ENCODE assay signal across 12 cellular contexts in the genomic region with DNA sequence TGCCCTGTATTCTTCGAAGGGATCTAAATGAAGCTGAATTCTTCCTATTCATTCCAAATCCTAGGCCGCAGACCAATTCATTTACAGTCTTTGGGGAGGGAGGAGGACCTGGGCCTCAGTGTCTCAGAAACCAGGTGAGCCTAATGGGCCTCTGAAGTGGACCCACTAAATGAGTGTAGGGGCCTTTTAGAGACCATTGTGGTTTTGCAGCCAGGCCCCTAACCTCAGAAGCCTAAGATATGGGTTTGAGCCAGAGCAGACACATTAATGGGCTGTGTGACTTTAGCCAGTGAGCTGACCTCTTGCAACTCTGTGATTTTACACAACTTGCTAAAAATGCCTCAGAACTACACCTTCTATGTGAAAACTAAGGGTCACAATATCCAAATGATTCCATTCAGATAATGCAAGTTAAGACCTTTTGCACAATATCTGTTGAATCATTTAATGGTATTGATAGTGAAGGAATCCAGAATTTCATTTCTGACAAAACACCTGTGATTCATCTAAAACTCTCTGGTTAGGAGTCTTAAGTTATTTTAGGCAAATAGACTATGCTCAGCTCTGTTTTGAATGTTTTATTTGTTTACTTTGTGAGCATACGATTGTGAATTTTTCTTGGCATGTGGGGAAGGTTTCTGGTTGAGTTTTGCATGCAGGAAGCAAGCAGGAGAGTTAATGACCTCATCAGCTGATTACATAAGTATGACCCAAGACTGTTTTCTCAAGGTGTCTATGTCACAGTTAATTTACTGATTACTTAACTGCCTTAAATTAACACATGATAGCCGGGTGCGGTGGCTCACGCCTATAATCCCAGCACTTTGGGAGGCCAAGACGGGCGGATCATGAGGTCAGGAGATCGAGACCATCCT.
DNase-seq lines count a peak whose midpoint lies in the region; ATAC-seq and TF ChIP-seq lines count a peak whose summit lies in the region.
"Had no signal": no experiment of that assay in that cellular context is flagged by ENCODE, and none has a peak within 500 bp of the region (broad histone marks: within the 10 kb centered on the region; RNA-seq: fewer than 3 reads in every experiment).

No MANE protein-coding gene starts in this region.

- H3K4me3 Mint-ChIP-seq in H9, result no peak overlapping the region

- H3K4ac ChIP-seq in H9 (ENCODE audit: low read depth, low read length), result no peak overlapping the region

- no peak overlapping the region for H3K27ac Mint-ChIP-seq in H9

- no peaks in the 10 kb centered on the region for H3K9me3 ChIP-seq in H9 (ENCODE audit: control insufficient read depth, low read depth, low read length)
- H3K9me3 ChIP-seq: MG63, SJSA1 had no signal

- no peaks in the 10 kb centered on the region for H3K4me1 ChIP-seq in H9 (ENCODE audit: insufficient read depth, low read length)
- H3K4me1 ChIP-seq: SJSA1 had no signal

- H3K79me2 ChIP-seq in H9 (ENCODE audit: insufficient read depth, low read length), result 0 out of 2 replicates have a peak, but pooled peaks cover 2% of the 10 kb centered on the region

- no peak overlapping the region for H3K4me2 ChIP-seq in H9 (ENCODE audit: insufficient read depth, insufficient read length, low read length)

- H2BK15ac ChIP-seq in H9 (ENCODE audit: low read depth, low read length), result no peak overlapping the region

- no CpG with 5 or more reads among the region's 9 CpGs for WGBS in H9 (ENCODE audit: extremely low coverage, insufficient read length, low lambda C conversion rate)

- H2BK5ac ChIP-seq in H9 (ENCODE audit: insufficient read length, low read length), result no peak overlapping the region

- H4K5ac ChIP-seq in H9 (ENCODE audit: insufficient read length, low read depth, low read length), result no peak overlapping the region

- H3K23me2 ChIP-seq in H9 (ENCODE audit: insufficient read length, low read depth, low read length, poor library complexity, severe bottlenecking), result no peaks in the 10 kb centered on the region

- H2BK120ac ChIP-seq in H9 (ENCODE audit: low read depth, low read length, poor library complexity, severe bottlenecking), result no peak overlapping the region

- no peaks in the 10 kb centered on the region for H4K20me1 ChIP-seq in H9 (ENCODE audit: control insufficient read depth, insufficient read depth, insufficient read length)

- no peak overlapping the region for H2BK20ac ChIP-seq in H9 (ENCODE audit: low read depth, low read length, poor library complexity, severe bottlenecking)

- H3K9ac ChIP-seq in H9 (ENCODE audit: extremely low read depth, insufficient read length, low read length), result no peak overlapping the region

- ATAC-seq in Right ventricle myocardium superior (ENCODE audit: poor library complexity) (peak; percentile 67), GM21360 (IDR thresholded peaks at IDR 0.05; ENCODE audit: unreplicated experiment) (no peak)

- no peak overlapping the region for H3K14ac ChIP-seq in H9 (ENCODE audit: insufficient read depth, low read length)

- H3K27me3 ChIP-seq in H9 (ENCODE audit: insufficient read depth, low read length), result no peaks in the 10 kb centered on the region
- H3K27me3 ChIP-seq: MG63, SJSA1 had no signal

- H4K91ac ChIP-seq in H9 (ENCODE audit: insufficient read length, low read depth, low read length), result no peak overlapping the region

- DNase-seq in H9 (peak; percentile 8), astrocyte of the hippocampus (ENCODE audit: low read depth, low spot score) (peak; percentile 68), Right ventricle myocardium superior (no peak), stromal cell of bone marrow (ENCODE audit: low read depth) (peak; percentile 61), UCSD-AML1 (lab: John Stamatoyannopoulos, UW; ENCODE audit: unreplicated experiment) (no peak), DMS153 treated with DMSO at 0.1 percent for 48 hours (lab: John Stamatoyannopoulos, UW; ENCODE audit: unreplicated experiment) (no peak), cortex of kidney (lab: John Stamatoyannopoulos, UW) (no peak)
- DNase-seq: activated CD4-positive, alpha-beta T cell treated with anti-CD3 and anti-CD28 coated beads for 1 hour; activated gamma-delta T cell treated with Interleukin-2 at 50 U/mL for 16 hours; MG63 had no signal

- H3K18ac ChIP-seq in H9 (ENCODE audit: insufficient read length, low read depth, low read length), result no peak overlapping the region

- H3K4me1 Mint-ChIP-seq in H9, result peaks cover 15 to 16% of the 10 kb centered on the region in 2 experiments; a peak in 3 of 4 replicates

- no peaks in the 10 kb centered on the region for H3K79me1 ChIP-seq in H9 (ENCODE audit: insufficient read depth, low read depth, low read length, poor library complexity, severe bottlenecking)

- H3K36me3 Mint-ChIP-seq in H9 (ENCODE audit: insufficient read depth in 1 of 3, low read depth in 3 of 3), result peaks cover 32 to 42% (median 35%) of the 10 kb centered on the region in 3 experiments

- no peak overlapping the region for H3K23ac ChIP-seq in H9 (ENCODE audit: insufficient read length, low read depth, low read length)

- no peak overlapping the region for H3T11ph ChIP-seq in H9 (ENCODE audit: low read length)

- intact Hi-C loops in Right ventricle myocardium superior (cut with DNase I), result no loop called here

- H2BK12ac ChIP-seq in H9 (ENCODE audit: insufficient read length, low read depth, low read length), result no peak overlapping the region

- no peak overlapping the region for H2AFZ ChIP-seq in H9 (ENCODE audit: low read length)

- H3K27ac ChIP-seq in H9 (ENCODE audit: insufficient read length, low read depth, low read length), result no peak overlapping the region
- H3K27ac ChIP-seq: SJSA1 had no signal

- H2AK5ac ChIP-seq in H9 (ENCODE audit: insufficient read length, low read length), result no peak overlapping the region

- no peak overlapping the region for H3K56ac ChIP-seq in H9 (ENCODE audit: insufficient read length, low read depth, low read length)

- no peaks in the 10 kb centered on the region for H3K27me3 Mint-ChIP-seq in H9 (ENCODE audit: low read depth)

- H3K9me3 Mint-ChIP-seq in H9, result peaks cover 0 to 3% of the 10 kb centered on the region in 2 experiments; a peak in 2 of 5 replicates

- no peak for TF ChIP-seq CTCF in H9 (conservative IDR thresholded peaks at IDR 0.05)

- H4K8ac ChIP-seq in H9 (replicated peaks; ENCODE audit: insufficient read length, low read depth, low read length), result no peak overlapping the region

Comparison
In these comparisons a context has a peak if more than half of its experiments do, and no peak if none do; other contexts are left out.
1. DNase-seq: peak in H9 (single experiment), astrocyte of the hippocampus (single experiment) and stromal cell of bone marrow (single experiment); none in Right ventricle myocardium superior (single experiment), UCSD-AML1 (single experiment), DMS153 treated with DMSO at 0.1 percent for 48 hours (single experiment) and cortex of kidney (single experiment).